In the genomic region with DNA sequence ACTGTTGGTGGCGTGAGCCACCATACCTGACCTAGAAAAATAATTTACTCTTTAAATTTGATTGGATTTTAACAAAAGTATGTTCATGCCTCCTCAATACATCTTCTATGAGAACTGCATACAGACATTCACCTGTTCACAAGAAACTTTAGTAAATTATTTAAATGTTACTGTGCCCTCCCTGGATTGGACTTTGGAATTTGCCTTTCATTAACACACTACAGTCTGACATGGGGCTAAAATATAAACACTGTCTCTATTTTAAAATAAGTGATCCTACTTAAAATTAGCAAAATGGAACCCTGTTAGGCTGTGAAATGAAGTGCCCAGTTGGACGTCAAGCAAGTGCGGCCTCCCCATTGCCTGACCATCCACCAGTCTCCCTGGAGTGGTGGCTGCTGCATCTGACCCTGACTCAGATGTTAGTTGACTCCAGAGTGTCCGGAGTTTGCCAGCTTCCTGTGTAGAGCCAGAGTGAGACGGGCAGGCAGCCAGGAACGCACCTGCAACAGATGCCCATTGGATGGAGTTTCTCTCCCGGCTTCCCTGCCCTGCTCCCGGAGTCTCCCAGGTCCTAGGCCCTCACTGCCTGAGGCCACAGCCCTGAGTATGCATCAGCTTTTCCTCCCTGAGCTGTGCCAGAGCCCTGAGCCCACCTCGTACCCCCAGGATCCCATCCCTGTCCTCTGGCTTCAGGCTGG, we compare ENCODE assay signal across 22 cellular contexts. TPM values are rescaled to one million over a fixed set of nuclear protein-coding genes. Genes with fewer than 3 reads are reported as not detected.
DNase-seq lines count a peak whose midpoint lies in the region; ATAC-seq and TF ChIP-seq lines count a peak whose summit lies in the region.
"Had no signal": no experiment of that assay in that cellular context is flagged by ENCODE, and none has a peak within 500 bp of the region (broad histone marks: within the 10 kb centered on the region; RNA-seq: fewer than 3 reads in every experiment).

No MANE protein-coding gene starts in this region.

- TF ChIP-seq CTCF in stomach (IDR thresholded peaks at IDR 0.05): no peak

- no peak overlapping the region for H3K4me3 ChIP-seq in stomach
- H3K4me3 ChIP-seq: GM12878, hepatocyte, uterus had no signal

- no peak for TF ChIP-seq EP300 in stomach (IDR thresholded peaks at IDR 0.05)

- intact Hi-C loops in stomach (cut with DNase I; ENCODE audit: low total_unique reads): loop anchor here (5.0 kb wide), 1 partner anchor 233 kb away; no protein-coding TSS in a partner anchor

- WGBS in stomach, 5 donors: 44 to 67% (median 50%) methylated on average over 9 of the region's 9 CpGs

- TF ChIP-seq POLR2A in stomach (IDR thresholded peaks at IDR 0.05): no peak

- peaks cover 0 to 16% (median 6%) of the 10 kb centered on the region in 3 donors for H3K27me3 ChIP-seq in stomach
- H3K27me3 ChIP-seq: hepatocyte, uterus had no signal

- no peaks in the 10 kb centered on the region for H3K36me3 ChIP-seq in stomach
- H3K36me3 ChIP-seq: uterus had no signal

- DNase-seq in NCI-H146 (lab: John Stamatoyannopoulos, UW) (peak; percentile 62), NCI-H146 treated with DMSO at 0.1 percent for 48 hours (lab: John Stamatoyannopoulos, UW; ENCODE audit: unreplicated experiment) (no peak), NCI-H774 (lab: John Stamatoyannopoulos, UW) (peak; percentile 78), left lobe of liver (ENCODE audit: low spot score) (peak; percentile 70), stomach (peak; percentile 84), H4 (ENCODE audit: low spot score) (no peak), LoVo (ENCODE audit: low spot score) (no peak)
- DNase-seq: 8988T; activated CD4-positive, alpha-beta T cell treated with anti-CD3 and anti-CD28 coated beads for 4 hours; activated naive CD8-positive, alpha-beta T cell treated with anti-CD3 and anti-CD28 coated beads, Interleukin-2, amount 50 U/mL, for 24 hours; foreskin fibroblast; GF-D8; mesendoderm; NCI-H2227 treated with DMSO at 0.1 percent for 48 hours; SK-N-SH; T1000 had no signal

- peaks cover 0 to 6% (median 3%) of the 10 kb centered on the region in 4 donors for H3K4me1 ChIP-seq in stomach
- H3K4me1 ChIP-seq: uterus had no signal

- no peaks in the 10 kb centered on the region for H3K9me3 ChIP-seq in stomach
- H3K9me3 ChIP-seq: SK-N-SH, uterus had no signal

- no peak overlapping the region for H3K27ac ChIP-seq in stomach
- H3K27ac ChIP-seq: hepatocyte, KMS-11, uterus had no signal

- ATAC-seq in left lobe of liver: peak; percentile 82
- ATAC-seq in HG03045 (IDR thresholded peaks at IDR 0.05; ENCODE audit: unreplicated experiment): no peak
- ATAC-seq: activated naive CD8-positive, alpha-beta T cell treated with anti-CD3 and anti-CD28 coated beads, Interleukin-2, amount 50 U/mL, for 24 hours; GM12878; HCT116 had no signal

RNA-seq across cellular contexts. Expression of gene ATP11A, which starts 45.9 kb away (rescaled TPM):
- total RNA-seq in left lobe of liver (36.0 TPM), stomach (10 to 100 TPM in 4 of 5 donors, 1 to 10 TPM in 1; 9.9 to 70.9 (median 17.8) TPM)
- 1 to 10 TPM; 1.1 to 2.5 (median 1.3) TPM for polyA plus RNA-seq in stomach
- total RNA-seq in H4 (2014; rRNA removed; shearing (Covaris generic)): 3.0 and 3.2 TPM in 2 replicates

RNA-seq across cellular contexts. Expression of gene TUBGCP3, which starts 56.0 kb away (rescaled TPM):
- total RNA-seq in left lobe of liver (18.8 TPM), stomach (10 to 100 TPM; 10.7 to 49.6 (median 46.4) TPM)
- 1 to 10 TPM; 7.8 to 9.5 (median 9.0) TPM for polyA plus RNA-seq in stomach
- total RNA-seq in H4 (2014; rRNA removed; shearing (Covaris generic)): 7.7 and 8.2 TPM in 2 replicates

Comparison
In these comparisons a context has a peak if more than half of its experiments do, and no peak if none do; other contexts are left out.
1. DNase-seq: peak in NCI-H146 (single experiment), NCI-H774 (single experiment), left lobe of liver (single experiment) and stomach (single experiment); none in NCI-H146 treated with DMSO at 0.1 percent for 48 hours (single experiment), H4 (single experiment) and LoVo (single experiment).